In the genomic region with DNA sequence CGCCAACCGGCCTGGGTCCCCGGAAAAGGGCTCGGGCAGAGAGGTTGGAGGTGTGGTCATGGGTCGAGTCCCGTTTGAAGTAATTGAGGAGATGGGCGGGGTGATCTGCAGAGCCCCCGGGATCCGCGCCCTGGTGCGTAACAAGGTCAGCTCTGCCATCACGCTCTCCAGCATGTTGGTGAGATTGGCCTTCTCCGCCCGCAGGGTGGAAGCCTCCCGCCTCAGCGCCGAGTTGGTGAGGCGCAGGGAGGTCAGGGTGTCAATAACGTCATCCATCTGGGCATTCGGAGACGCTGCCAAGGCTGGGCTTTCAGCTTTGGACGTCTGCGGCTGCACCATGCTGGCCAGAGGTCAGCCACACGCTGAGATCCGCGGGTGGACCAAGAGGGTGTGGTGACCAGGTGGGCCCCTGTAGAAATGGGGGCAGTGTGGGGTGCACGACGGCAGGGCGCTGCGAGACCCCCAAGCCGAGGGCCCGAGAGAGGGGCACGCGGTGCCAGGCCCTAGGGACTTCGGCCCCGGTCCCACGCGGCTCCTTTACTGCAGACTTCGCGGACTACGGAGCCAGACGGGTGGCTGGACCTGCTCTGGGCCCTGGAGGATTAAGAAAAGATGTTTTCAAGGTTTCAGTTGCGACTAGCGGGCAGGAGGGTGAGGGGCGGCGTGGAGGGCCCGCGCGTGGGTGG, we compare ENCODE assay signal across 8 cellular contexts. TPM values are rescaled to one million over a fixed set of nuclear protein-coding genes. Genes with fewer than 3 reads are reported as not detected.
DNase-seq lines count a peak whose midpoint lies in the region; TF ChIP-seq lines count a peak whose summit lies in the region.

No MANE protein-coding gene starts in this region.

- peak overlapping the region; percentile 87 for H3K27ac Mint-ChIP-seq in activated naive CD8-positive, alpha-beta T cell treated with anti-CD3 and anti-CD28 coated beads for 36 hours

- TF ChIP-seq EP300 in sigmoid colon (IDR thresholded peaks at IDR 0.05), result no peak

- TF ChIP-seq CTCF in right atrium auricular region (IDR thresholded peaks at IDR 0.05), result no peak
- no peak for TF ChIP-seq CTCF in sigmoid colon (IDR thresholded peaks at IDR 0.05)

- H3K36me3 Mint-ChIP-seq in activated naive CD8-positive, alpha-beta T cell treated with anti-CD3 and anti-CD28 coated beads for 36 hours, result peaks cover 42% of the 10 kb centered on the region

- WGBS in sigmoid colon, 2 donors, result 36 to 49% methylated on average over 49 of the region's 49 CpGs

- intact Hi-C loops in sigmoid colon (cut with DNase I), result loop anchor here (5.0 kb wide), 2 partner anchors 135 to 190 kb away; no protein-coding TSS in a partner anchor

- H3K27ac ChIP-seq in right atrium auricular region (peak overlapping the region; percentile 89 to 94), sigmoid colon (peak overlapping the region; percentile 83 to 88 (median 83))

- H3K4me1 ChIP-seq in right atrium auricular region, result peaks cover 0 to 33% of the 10 kb centered on the region in 2 donors
- H3K4me1 ChIP-seq in sigmoid colon, result peaks cover 0 to 43% (median 26%) of the 10 kb centered on the region in 4 donors

- no peaks in the 10 kb centered on the region for H3K27me3 ChIP-seq in right atrium auricular region
- no peaks in the 10 kb centered on the region for H3K27me3 ChIP-seq in sigmoid colon

- TF ChIP-seq POLR2A in sigmoid colon (IDR thresholded peaks at IDR 0.05), result no peak

- H3K4me3 ChIP-seq in right atrium auricular region (peak overlapping the region; percentile 85 to 86), sigmoid colon (peak overlapping the region; percentile 58 to 94 (median 72))

- H3K4me1 Mint-ChIP-seq in activated naive CD8-positive, alpha-beta T cell treated with anti-CD3 and anti-CD28 coated beads for 36 hours, result peaks cover 31% of the 10 kb centered on the region

- peaks cover 8% of the 10 kb centered on the region for H3K36me3 ChIP-seq in right atrium auricular region
- H3K36me3 ChIP-seq in sigmoid colon, result peaks cover 0 to 37% (median 2%) of the 10 kb centered on the region in 4 donors

- DNase-seq in stimulated activated CD4-positive, alpha-beta T cell treated with anti-CD3 and anti-CD28 coated beads, Interleukin-15, amount 100 ng/mL, for 24 hours, result peak; percentile 25
- DNase-seq in stimulated activated CD4-positive, alpha-beta T cell treated with anti-CD3 and anti-CD28 coated beads, Interleukin-12 subunit alpha, Interleukin-12 subunit beta, amount 100 ng/mL, for 4 hours, result no peak
- DNase-seq in activated naive CD8-positive, alpha-beta T cell treated with anti-CD3 and anti-CD28 coated beads for 36 hours, result no peak
- DNase-seq in right atrium auricular region (ENCODE audit: low spot score) (peak; percentile 59), sigmoid colon (peak; percentile 72), MV-4-11 (lab: John Stamatoyannopoulos, UW) (no peak), T1000 (lab: John Stamatoyannopoulos, UW) (no peak), LoVo (ENCODE audit: low spot score) (no peak)

- H3K9me3 Mint-ChIP-seq in activated naive CD8-positive, alpha-beta T cell treated with anti-CD3 and anti-CD28 coated beads for 36 hours, result peaks cover 11% of the 10 kb centered on the region

- H3K9me3 ChIP-seq in right atrium auricular region, result no peaks in the 10 kb centered on the region
- no peaks in the 10 kb centered on the region for H3K9me3 ChIP-seq in sigmoid colon

- peak overlapping the region; percentile 78 for H3K4me3 Mint-ChIP-seq in activated naive CD8-positive, alpha-beta T cell treated with anti-CD3 and anti-CD28 coated beads for 36 hours

- H3K27me3 Mint-ChIP-seq in activated naive CD8-positive, alpha-beta T cell treated with anti-CD3 and anti-CD28 coated beads for 36 hours, result peaks cover 3% of the 10 kb centered on the region

RNA-seq across cellular contexts. Expression of a gene that starts 0.7 kb away (rescaled TPM):
- 10 to 100 TPM; 13.6 to 14.2 TPM for total RNA-seq in activated naive CD8-positive, alpha-beta T cell treated with anti-CD3 and anti-CD28 coated beads for 36 hours
- total RNA-seq in right atrium auricular region (10 to 100 TPM; 22.1 to 30.0 TPM), sigmoid colon (10 to 100 TPM; 16.1 to 25.7 (median 20.5) TPM)
- 10 to 100 TPM in 1 of 3 donors, 1 to 10 TPM in 2; 8.3 to 13.6 (median 8.4) TPM for polyA plus RNA-seq in sigmoid colon

Comparison
In these comparisons a context has a peak if more than half of its experiments do, and no peak if none do; other contexts are left out.
1. DNase-seq: peak in stimulated activated CD4-positive, alpha-beta T cell treated with anti-CD3 and anti-CD28 coated beads, Interleukin-15, amount 100 ng/mL, for 24 hours (single experiment), right atrium auricular region (single experiment) and sigmoid colon (single experiment); none in stimulated activated CD4-positive, alpha-beta T cell treated with anti-CD3 and anti-CD28 coated beads, Interleukin-12 subunit alpha, Interleukin-12 subunit beta, amount 100 ng/mL, for 4 hours (single experiment), activated naive CD8-positive, alpha-beta T cell treated with anti-CD3 and anti-CD28 coated beads for 36 hours (single experiment), MV-4-11 (single experiment), T1000 (single experiment) and LoVo (single experiment).